8 cellular contexts compared by ENCODE assay signal in genomic region chr17:75031972-75032895, GRCh38. TPM values are rescaled to one million over a fixed set of nuclear protein-coding genes. Genes with fewer than 3 reads are reported as not detected.
DNase-seq lines count a peak whose midpoint lies in the region; ATAC-seq and TF ChIP-seq lines count a peak whose summit lies in the region.

No MANE protein-coding gene starts in this region.

- H4K20me1 ChIP-seq in Loucy (ENCODE audit: insufficient read depth, low read length, poor library complexity, severe bottlenecking) = no peaks in the 10 kb centered on the region

- TF ChIP-seq POLR2A in adrenal gland (IDR thresholded peaks at IDR 0.05) = no peak

- H2AFZ ChIP-seq in Loucy (ENCODE audit: low read length) = peak overlapping the region; percentile 92

- peaks cover 5% of the 10 kb centered on the region for H3K9me3 Mint-ChIP-seq in osteocyte (ENCODE audit: unreplicated experiment)

- TF ChIP-seq CTCF in Loucy (conservative IDR thresholded peaks at IDR 0.05; ENCODE audit: low read length) (no peak), adrenal gland (IDR thresholded peaks at IDR 0.05) (no peak), osteocyte (IDR thresholded peaks at IDR 0.05) (no peak)

- H3K4me3 ChIP-seq in Loucy (ENCODE audit: low read length, poor library complexity, severe bottlenecking) = peak overlapping the region; percentile 88
- H3K4me3 ChIP-seq in adrenal gland = peak overlapping the region in 1 of 4 donors; percentile 27
- H3K4me3 ChIP-seq in aorta (ENCODE audit: low read length in 2 of 2) = peak overlapping the region in 1 of 2 donors; percentile 16

- no peaks in the 10 kb centered on the region for H3K36me3 ChIP-seq in Loucy (ENCODE audit: insufficient read depth, low read length)
- no peaks in the 10 kb centered on the region for H3K36me3 ChIP-seq in adrenal gland (replicated peaks in 1 of 2)
- no peaks in the 10 kb centered on the region for H3K36me3 ChIP-seq in aorta (ENCODE audit: control insufficient read depth in 1 of 2, insufficient read depth in 2 of 2, low read length in 1 of 2)

- no peaks in the 10 kb centered on the region for H3K79me2 ChIP-seq in Loucy (ENCODE audit: insufficient read depth, low read length)

- H3K4me3 Mint-ChIP-seq in osteocyte (ENCODE audit: unreplicated experiment) = peak overlapping the region; percentile 97

- no peaks in the 10 kb centered on the region for H3K9me2 ChIP-seq in Loucy (replicated peaks; ENCODE audit: low read depth, low read length)

- peak overlapping the region; percentile 92 for H3K4me2 ChIP-seq in Loucy (ENCODE audit: low read depth, low read length, poor library complexity, severe bottlenecking)

- no peaks in the 10 kb centered on the region for H3K27me3 Mint-ChIP-seq in osteocyte (ENCODE audit: unreplicated experiment)

- H3K4me1 ChIP-seq in Loucy (ENCODE audit: insufficient read depth, low read length, poor library complexity, severe bottlenecking) (peaks cover 16% of the 10 kb centered on the region), adrenal gland (replicated peaks in 1 of 2) (peaks cover 26 to 34% of the 10 kb centered on the region in 2 donors), aorta (ENCODE audit: control insufficient read depth in 1 of 2, insufficient read depth in 2 of 2, low read length in 2 of 2) (no peaks in the 10 kb centered on the region)

- H3F3A ChIP-seq in Loucy (ENCODE audit: low read depth) = peaks cover 4% of the 10 kb centered on the region; the same call in 1 of the 2 replicates

- H3K27me3 ChIP-seq in Loucy (ENCODE audit: insufficient read depth, low read length, poor library complexity, severe bottlenecking) (no peaks in the 10 kb centered on the region), adrenal gland (no peaks in the 10 kb centered on the region), aorta (ENCODE audit: control insufficient read depth in 1 of 2, insufficient read depth in 2 of 2, low read length in 1 of 2) (no peaks in the 10 kb centered on the region)

- peak overlapping the region; percentile 99 for H3K27ac Mint-ChIP-seq in osteocyte (ENCODE audit: unreplicated experiment)

- H3K36me3 Mint-ChIP-seq in osteocyte (ENCODE audit: unreplicated experiment) = no peaks in the 10 kb centered on the region

- H3K9ac ChIP-seq in Loucy (ENCODE audit: low read depth, low read length, poor library complexity, severe bottlenecking) = peak overlapping the region; percentile 94

- ATAC-seq in Right ventricle myocardium inferior (peak; percentile 36), aorta (ENCODE audit: low FRiP score) (peak; percentile 58), GM19397 (IDR thresholded peaks at IDR 0.05; ENCODE audit: unreplicated experiment) (no peak)

- 6 to 7% (median 7%) methylated on average over 10 to 15 of the region's 15 CpGs for WGBS in adrenal gland, 4 donors
- WGBS in aorta, 2 donors = 4 to 5% methylated on average over 15 of the region's 15 CpGs

- H3K27ac ChIP-seq in adrenal gland = peak overlapping the region in 4 of 5 donors; percentile 6 to 94 (median 44)
- H3K27ac ChIP-seq in aorta (ENCODE audit: low read depth in 1 of 2, low read length in 2 of 2) = peak overlapping the region in 1 of 2 donors; percentile 20

- peaks cover 32% of the 10 kb centered on the region for H3K4me1 Mint-ChIP-seq in osteocyte (ENCODE audit: unreplicated experiment)

- peak; percentile 85 for DNase-seq in D341Med (ENCODE audit: low spot score)
- peak; percentile 88 to 89 for DNase-seq in SHP77 (lab: John Stamatoyannopoulos, UW)
- peak; percentile 72 to 95 (median 81) for DNase-seq in adrenal gland
- DNase-seq in Right ventricle myocardium inferior (ENCODE audit: missing footprints) = peak; percentile 81
- no peak for DNase-seq in osteocyte (ENCODE audit: extremely low spot score, unreplicated experiment)
- DNase-seq in aorta = peak; percentile 87 to 89

- no peaks in the 10 kb centered on the region; the same call in 1 of the 2 replicates for H3K9me3 ChIP-seq in Loucy (ENCODE audit: insufficient read depth, low read depth, low read length)
- H3K9me3 ChIP-seq in adrenal gland (replicated peaks in 1 of 3) = no peaks in the 10 kb centered on the region
- H3K9me3 ChIP-seq in aorta (ENCODE audit: control insufficient read depth, low read length) = no peaks in the 10 kb centered on the region

- intact Hi-C loops in adrenal gland (cut with DNase I) = loop anchor here in 1 of 2 donors (10.0 kb wide), 1 partner anchor 57 kb away; the partner anchor contains the start of gene HID1
- intact Hi-C loops in Right ventricle myocardium inferior (cut with DNase I) = loop anchor here (1.0 to 2.0 kb wide), 2 partner anchors 19 to 69 kb away; partner anchors contain the start of gene MRPL58
- intact Hi-C loops in aorta (cut with DNase I) = loop anchor here (2.0 to 5.0 kb wide), 3 partner anchors 43 to 70 kb away; partner anchors contain the start of gene CDR2L (in 1 of the 2)

RNA-seq across cellular contexts. Expression of gene ATP5PD, which starts 14.5 kb away (rescaled TPM):
- 100 to 1,000 TPM; 215 to 452 (median 276) TPM for total RNA-seq in adrenal gland
- 100 to 1,000 TPM; 393 to 826 (median 646) TPM for polyA plus RNA-seq in adrenal gland
- total RNA-seq in Right ventricle myocardium inferior = 863 TPM
- total RNA-seq in osteocyte = 195 and 212 TPM in 2 replicates
- 100 to 1,000 TPM; 136 to 149 TPM for total RNA-seq in aorta
- 100 to 1,000 TPM; 349 to 520 TPM for polyA plus RNA-seq in aorta

RNA-seq across cellular contexts. Expression of gene KCTD2, which starts 14.8 kb away (rescaled TPM):
- total RNA-seq in adrenal gland = 10 to 100 TPM; 38.2 to 49.2 (median 41.8) TPM
- 10 to 100 TPM; 20.6 to 52.4 (median 24.3) TPM for polyA plus RNA-seq in adrenal gland
- 26.7 TPM for total RNA-seq in Right ventricle myocardium inferior
- total RNA-seq in osteocyte = 22.3 and 23.7 TPM in 2 replicates
- 10 to 100 TPM; 21.4 to 26.4 TPM for total RNA-seq in aorta
- polyA plus RNA-seq in aorta = 10 to 100 TPM; 13.9 to 14.9 TPM

RNA-seq across cellular contexts. Expression of gene MRPL58, which starts 19.8 kb away (rescaled TPM):
- total RNA-seq in adrenal gland = 100 to 1,000 TPM in 1 of 8 donors, 10 to 100 TPM in 7; 38.7 to 120 (median 52.3) TPM
- polyA plus RNA-seq in adrenal gland = 10 to 100 TPM; 46.7 to 88.8 (median 57.6) TPM
- total RNA-seq in Right ventricle myocardium inferior = 51.4 TPM
- total RNA-seq in osteocyte = 22.4 and 25.1 TPM in 2 replicates
- 10 to 100 TPM; 16.6 to 17.4 TPM for total RNA-seq in aorta
- polyA plus RNA-seq in aorta = 10 to 100 TPM; 25.2 to 31.2 TPM

RNA-seq across cellular contexts. Expression of gene CDR2L, which starts 44.8 kb away (rescaled TPM):
- total RNA-seq in adrenal gland = 10 to 100 TPM in 6 of 8 donors, 1 to 10 TPM in 2; 7.7 to 17.9 (median 12.3) TPM
- polyA plus RNA-seq in adrenal gland = 1 to 10 TPM; 3.7 to 5.6 (median 4.1) TPM
- 22.1 TPM for total RNA-seq in Right ventricle myocardium inferior
- 21.4 and 22.8 TPM in 2 replicates for total RNA-seq in osteocyte
- 10 to 100 TPM; 20.2 to 23.6 TPM for total RNA-seq in aorta
- polyA plus RNA-seq in aorta = 1 to 10 TPM; 5.8 to 7.4 TPM

RNA-seq across cellular contexts. Expression of gene SLC16A5, which starts 55.5 kb away (rescaled TPM):
- total RNA-seq in adrenal gland (1 to 10 TPM in 7 of 8 donors, under 1 TPM in 1; 0.91 to 3.0 (median 1.7) TPM), Right ventricle myocardium inferior (7.1 TPM), osteocyte (7.0 and 7.6 TPM in 2 replicates), aorta (10 to 100 TPM in 1 of 2 donors, 1 to 10 TPM in 1; 5.6 to 11.4 TPM)
- polyA plus RNA-seq in adrenal gland (1 to 10 TPM in 2 of 3 donors, under 1 TPM in 1; 0.77 to 3.9 (median 2.1) TPM), aorta (1 to 10 TPM; 7.8 to 7.9 TPM)
